Comparison of ENCODE assay signal across 8 cellular contexts in genomic region chr1:149269830-149270229, GRCh38.
DNase-seq lines count a peak whose midpoint lies in the region; ATAC-seq, FAIRE-seq and TF ChIP-seq lines count a peak whose summit lies in the region.
"Not testable (repeated sequence)": the region's sequence is repeated elsewhere in the genome, so short reads cannot be mapped to it uniquely, and the experiment has no call there.

No MANE protein-coding gene starts in this region.

- H2AFZ ChIP-seq in K562 (ENCODE audit: low read depth, low read length) = not testable (repeated sequence)

- DNase-seq in RWPE2 (ENCODE audit: low spot score); K562 (ENCODE audit: extremely low read depth in 1 of 4, low spot score in 3 of 4); Right ventricle myocardium superior; heart left ventricle; left ventricle myocardium superior; left lobe of liver (ENCODE audit: low spot score); aorta: not testable (repeated sequence)

- H3K9me1 ChIP-seq in K562 (ENCODE audit: control insufficient read depth, insufficient read depth, low read length) = not testable (repeated sequence)

- not testable (repeated sequence) for H3K9me3 ChIP-seq in RWPE2 (ENCODE audit: severe bottlenecking); K562 (replicated peaks; ENCODE audit: control insufficient read depth, insufficient read depth, low read depth, low read length); heart left ventricle; aorta (ENCODE audit: control insufficient read depth, low read length)

- POLR2A ChIA-PET in K562 (lab: Yijun Ruan, JAX) = not testable (repeated sequence)

- TF ChIP-seq EP300 in K562 (IDR thresholded peaks at IDR 0.05; ENCODE audit: low read length) = not testable (repeated sequence)

- H3K4me1 ChIP-seq in RWPE2 (ENCODE audit: insufficient read depth, poor library complexity, severe bottlenecking); K562 (replicated peaks in 1 of 2; ENCODE audit: control insufficient read depth in 2 of 2, insufficient read depth in 2 of 2, low read length in 2 of 2); heart left ventricle; aorta (ENCODE audit: control insufficient read depth in 1 of 2, insufficient read depth in 2 of 2, low read length in 2 of 2): not testable (repeated sequence)

- H4K20me1 ChIP-seq in K562 (replicated peaks; ENCODE audit: control insufficient read depth, insufficient read depth, low read length) = not testable (repeated sequence)

- ATAC-seq in RWPE2 (ENCODE audit: low read depth) (peak; percentile 31; the same call in 1 of the 3 replicates), SK-N-SH treated with all-trans-retinoic acid at 6 μM for 48 hours (peak; percentile 21; the same call in 1 of the 3 replicates), K562 (peak; percentile 80), Right ventricle myocardium superior (ENCODE audit: poor library complexity) (peak; percentile 42), heart left ventricle (peak in 3 of 4 donors; percentile 20 to 69 (median 59)), left ventricle myocardium superior (peak; percentile 47), left lobe of liver (peak; percentile 26), aorta (ENCODE audit: low FRiP score) (peak; percentile 41)

- not testable (repeated sequence) for H3K79me2 ChIP-seq in K562 (ENCODE audit: control insufficient read depth, insufficient read depth, low read length)

- BruUV-seq in K562 (replicated peaks; lab: Mats Ljungman, UMichigan) = not testable (repeated sequence)

- not testable (repeated sequence) for H3K9ac ChIP-seq in K562 (ENCODE audit: insufficient read depth in 1 of 2, low read depth in 2 of 2, low read length in 2 of 2)

- not testable (repeated sequence) for H3K27me3 ChIP-seq in RWPE2 (ENCODE audit: insufficient read depth, poor library complexity, severe bottlenecking); K562 (ENCODE audit: control insufficient read depth in 2 of 2, insufficient read depth in 2 of 2, low read length in 2 of 2); heart left ventricle; aorta (ENCODE audit: control insufficient read depth in 1 of 2, insufficient read depth in 2 of 2, low read length in 1 of 2)

- TF ChIP-seq CTCF in RWPE2 (IDR thresholded peaks at IDR 0.05; ENCODE audit: poor library complexity, severe bottlenecking); K562 (IDR thresholded peaks at IDR 0.05 in 2 of 3, conservative IDR thresholded peaks at IDR 0.05 in 1 of 3; ENCODE audit: insufficient read depth in 2 of 3, low read depth in 1 of 3, low read length in 3 of 3); heart left ventricle (IDR thresholded peaks at IDR 0.05): not testable (repeated sequence)

- CTCF ChIA-PET in K562 (lab: Yijun Ruan, JAX; ENCODE audit: low intra/inter-chr PET ratio) = not testable (repeated sequence)

- peak; percentile 46 for FAIRE-seq in K562 (lab: Jason Lieb, UNC)

- not testable (repeated sequence) for H3K4me3 ChIP-seq in RWPE2 (ENCODE audit: severe bottlenecking); K562; heart left ventricle; aorta (ENCODE audit: low read length in 2 of 2)

- intact Hi-C loops in K562 (cut with micrococcal nuclease); Right ventricle myocardium superior (cut with DNase I); heart left ventricle (cut with DNase I); left ventricle myocardium superior (cut with micrococcal nuclease); aorta (cut with DNase I): not testable (repeated sequence)

- no CpG with 5 or more reads among the region's 2 CpGs for WGBS in K562 (ENCODE audit: insufficient coverage, low coverage, missing lambda C conversion rate)
- WGBS in heart left ventricle, 4 donors = no CpG with 5 or more reads among the region's 2 CpGs
- WGBS in aorta, 2 donors = no CpG with 5 or more reads among the region's 2 CpGs

- not testable (repeated sequence) for TF ChIP-seq POLR2A in K562 (conservative IDR thresholded peaks at IDR 0.05); heart left ventricle (IDR thresholded peaks at IDR 0.05)

- not testable (repeated sequence) for H3K36me3 ChIP-seq in RWPE2 (ENCODE audit: low read depth); K562 (ENCODE audit: control insufficient read depth, insufficient read depth, low read length); heart left ventricle; aorta (ENCODE audit: control insufficient read depth in 1 of 2, insufficient read depth in 2 of 2, low read length in 1 of 2)

- H3K4me2 ChIP-seq in K562 (ENCODE audit: insufficient read depth, low read length) = not testable (repeated sequence)

- not testable (repeated sequence) for H3K27ac ChIP-seq in RWPE2 (ENCODE audit: poor library complexity, severe bottlenecking); K562 (ENCODE audit: extremely low read depth, low read depth, low read length); heart left ventricle; aorta (ENCODE audit: low read depth in 1 of 2, low read length in 2 of 2)

- TF ChIP-seq RAD21 in K562 (CRISPR knock-in tag; conservative IDR thresholded peaks at IDR 0.05 in 1 of 2, IDR thresholded peaks at IDR 0.05 in 1 of 2) = not testable (repeated sequence)

- in situ Hi-C loops in K562 (cut with MboI) = not testable (repeated sequence)

Comparison
In these comparisons a context has a peak if more than half of its experiments do, and no peak if none do; other contexts are left out.
1. ATAC-seq: peak in every context shown above with its lines; median percentile 80 in K562; 59 in heart left ventricle; 47 in left ventricle myocardium superior; 42 in Right ventricle myocardium superior; 41 in aorta; 31 in RWPE2; 26 in left lobe of liver; 21 in SK-N-SH treated with all-trans-retinoic acid at 6 μM for 48 hours.